8 cellular contexts compared by ENCODE assay signal in genomic region chr7:73667344-73668102, GRCh38. TPM values are rescaled to one million over a fixed set of nuclear protein-coding genes. Genes with fewer than 3 reads are reported as not detected.
A peak's percentile ranks its signal among the peaks of the same experiment; 100 is the strongest.
DNase-seq lines count a peak whose midpoint lies in the region; ATAC-seq and TF ChIP-seq lines count a peak whose summit lies in the region.

Gene VPS37D, plus strand, starts transcription at chr7:73667831. Its CDS starts 128 bp downstream, at chr7:73667959.

- peaks cover 6% of the 10 kb centered on the region for H3K9me3 ChIP-seq in T-helper 17 cell (ENCODE audit: control insufficient read depth, low read length, poor library complexity, severe bottlenecking)
- H3K9me3 ChIP-seq in vagina: no peaks in the 10 kb centered on the region

- H3K27me3 ChIP-seq in vagina: no peaks in the 10 kb centered on the region

- H3K4me3 ChIP-seq in GM12865 (ENCODE audit: low read depth, low read length): peak within 1 kb of the TSS; percentile 54
- H3K4me3 ChIP-seq in vagina: peak within 1 kb of the TSS; percentile 58 to 97

- peak; percentile 87 for ATAC-seq in HG02610 (IDR thresholded peaks at IDR 0.05; ENCODE audit: unreplicated experiment)
- ATAC-seq in T-helper 17 cell: peak; percentile 96

- peaks cover 16% of the 10 kb centered on the region for H3K4me1 Mint-ChIP-seq in T-helper 17 cell

- TF ChIP-seq CTCF in GM12865 (IDR thresholded peaks at IDR 0.05; ENCODE audit: insufficient read depth, low read depth, low read length, missing control alignments) (peak; percentile 81), vagina (IDR thresholded peaks at IDR 0.05) (peak; percentile 47 to 65 (median 55))

- peaks cover 18% of the 10 kb centered on the region for H3K4me1 ChIP-seq in vagina

- H3K36me3 Mint-ChIP-seq in T-helper 17 cell (ENCODE audit: low read depth): no peaks in the 10 kb centered on the region

- intact Hi-C loops in vagina (cut with DNase I): loop anchor here (10.0 kb wide), 1 partner anchor 63 kb away; no protein-coding TSS in a partner anchor

- no peaks in the 10 kb centered on the region for H3K36me3 ChIP-seq in vagina

- DNase-seq in GM12865 (ENCODE audit: low read depth) (peak; percentile 95), NCI-H1105 (lab: John Stamatoyannopoulos, UW) (peak; percentile 76), T-helper 17 cell (peak; percentile 92 to 99 (median 98)), anterior cingulate cortex (lab: John Stamatoyannopoulos, UW) (peak in 57 of 58 donors; percentile 12 to 90 (median 73)), hepatic stellate cell (ENCODE audit: low spot score) (peak; percentile 93), renal cortical epithelial cell (ENCODE audit: low read depth) (peak; percentile 25), vagina (ENCODE audit: extremely low spot score in 2 of 2) (no peak)

- no peak within 1 kb of the TSS for H3K27ac ChIP-seq in vagina

- peak within 1 kb of the TSS; percentile 80 for H3K4me3 Mint-ChIP-seq in T-helper 17 cell

- TF ChIP-seq POLR2A in vagina (IDR thresholded peaks at IDR 0.05): peak in 1 of 2 donors; percentile 38

- H3K27ac Mint-ChIP-seq in T-helper 17 cell: peak within 1 kb of the TSS; percentile 69

- peaks cover 54% of the 10 kb centered on the region for H3K27me3 Mint-ChIP-seq in T-helper 17 cell

RNA-seq across cellular contexts. Expression of gene VPS37D, which starts in this region (rescaled TPM):
- total RNA-seq in T-helper 17 cell (under 1 TPM in 1 of 2 donors, not detected in 1; 0.76 TPM), renal cortical epithelial cell (8.6 and 9.2 TPM in 2 replicates), vagina (5.4 TPM)

Comparison
In these comparisons a context has a peak if more than half of its experiments do, and no peak if none do; other contexts are left out.
1. Peak in DNase-seq and ATAC-seq in T-helper 17 cell; RNA of the gene not detected or under 1 TPM.
2. DNase-seq: peak in GM12865 (single experiment), NCI-H1105 (single experiment), anterior cingulate cortex (57 of 58), hepatic stellate cell (single experiment) and renal cortical epithelial cell (single experiment); none in vagina (0 of 2).